8 cellular contexts compared by ENCODE assay signal in genomic region chr3:48088056-48088748, GRCh38.
DNase-seq lines count a peak whose midpoint lies in the region; TF ChIP-seq lines count a peak whose summit lies in the region.

No MANE protein-coding gene starts in this region.

- H3K23ac ChIP-seq in H9 (ENCODE audit: insufficient read length, low read depth, low read length) = no peak overlapping the region

- peak overlapping the region; percentile 72 for H3K4me2 ChIP-seq in H9 (ENCODE audit: insufficient read depth, insufficient read length, low read length)

- no peak overlapping the region for H3K27ac ChIP-seq in H9 (ENCODE audit: insufficient read length, low read depth, low read length)
- H3K27ac ChIP-seq in ascending aorta = peak overlapping the region; percentile 97 to 98
- H3K27ac ChIP-seq in skeletal muscle tissue (ENCODE audit: low read depth, low read length) = peak overlapping the region; percentile 100

- H2BK12ac ChIP-seq in H9 (ENCODE audit: insufficient read length, low read depth, low read length) = no peak overlapping the region

- H4K20me1 ChIP-seq in H9 (ENCODE audit: control insufficient read depth, insufficient read depth, insufficient read length) = no peaks in the 10 kb centered on the region

- DNase-seq in NCI-H1092 treated with DMSO at 0.1 percent for 48 hours (lab: John Stamatoyannopoulos, UW) (peak; percentile 7), NCI-H1092 (lab: John Stamatoyannopoulos, UW) (no peak), H9 (peak; percentile 38), NCI-H82 (lab: John Stamatoyannopoulos, UW) (peak; percentile 60), ascending aorta (ENCODE audit: low spot score in 2 of 2) (peak in 1 of 2 donors; percentile 69), NCI-H2107 (lab: John Stamatoyannopoulos, UW) (no peak)

- H3K79me2 ChIP-seq in H9 (ENCODE audit: insufficient read depth, low read length) = peaks cover 24% of the 10 kb centered on the region; the same call in 1 of the 2 replicates

- no peak overlapping the region for H2BK15ac ChIP-seq in H9 (ENCODE audit: low read depth, low read length)

- H3K4me1 ChIP-seq in H9 (ENCODE audit: insufficient read depth, low read length) = no peaks in the 10 kb centered on the region; the same call in 1 of the 2 replicates
- peaks cover 5 to 32% of the 10 kb centered on the region in 2 donors for H3K4me1 ChIP-seq in ascending aorta
- peaks cover 4% of the 10 kb centered on the region for H3K4me1 ChIP-seq in iPS-15b (ENCODE audit: control insufficient read depth, insufficient read depth, low read length)
- peaks cover 20 to 31% (median 24%) of the 10 kb centered on the region in 3 donors for H3K4me1 ChIP-seq in skeletal muscle tissue (ENCODE audit: control insufficient read depth in 3 of 3, insufficient read depth in 3 of 3, low read length in 3 of 3)

- H2BK120ac ChIP-seq in H9 (ENCODE audit: low read depth, low read length, poor library complexity, severe bottlenecking) = no peak overlapping the region

- H3K9ac ChIP-seq in H9 (ENCODE audit: extremely low read depth, insufficient read length, low read length) (peak overlapping the region; percentile 67), iPS-15b (ENCODE audit: low read depth, low read length) (peak overlapping the region; percentile 75), skeletal muscle tissue (ENCODE audit: low read depth in 1 of 3, low read length in 3 of 3) (peak overlapping the region; percentile 96 to 100 (median 98))

- peak overlapping the region; percentile 56 for H3K14ac ChIP-seq in H9 (ENCODE audit: insufficient read depth, low read length)

- H3K56ac ChIP-seq in H9 (ENCODE audit: insufficient read length, low read depth, low read length) = no peak overlapping the region

- H4K8ac ChIP-seq in H9 (replicated peaks; ENCODE audit: insufficient read length, low read depth, low read length) = no peak overlapping the region

- no CpG with 5 or more reads among the region's 40 CpGs for WGBS in H9 (ENCODE audit: extremely low coverage, insufficient read length, low lambda C conversion rate)

- no peak overlapping the region for H3K4ac ChIP-seq in H9 (ENCODE audit: low read depth, low read length)

- H2BK20ac ChIP-seq in H9 (ENCODE audit: low read depth, low read length, poor library complexity, severe bottlenecking) = no peak overlapping the region

- peaks cover 6% of the 10 kb centered on the region for H3K23me2 ChIP-seq in H9 (ENCODE audit: insufficient read length, low read depth, low read length, poor library complexity, severe bottlenecking)

- H2AK5ac ChIP-seq in H9 (ENCODE audit: insufficient read length, low read length) = no peak overlapping the region

- intact Hi-C loops in ascending aorta (cut with DNase I) = loop anchor here (1.0 to 5.0 kb wide), 5 partner anchors 29 to 285 kb away; partner anchors contain the start of gene DHX30

- H3K4me3 Mint-ChIP-seq in H9 = peak overlapping the region; percentile 96 to 99

- no peak for TF ChIP-seq CTCF in H9 (conservative IDR thresholded peaks at IDR 0.05)
- no peak for TF ChIP-seq CTCF in ascending aorta (IDR thresholded peaks at IDR 0.05)

- peaks cover 3 to 7% of the 10 kb centered on the region in 2 donors for H3K36me3 ChIP-seq in ascending aorta
- peaks cover 3% of the 10 kb centered on the region for H3K36me3 ChIP-seq in iPS-15b (ENCODE audit: control insufficient read depth, insufficient read depth, low read length)
- no peaks in the 10 kb centered on the region for H3K36me3 ChIP-seq in skeletal muscle tissue (ENCODE audit: control insufficient read depth in 3 of 3, insufficient read depth in 3 of 3, low read length in 3 of 3)

- no peaks in the 10 kb centered on the region for H3K9me3 Mint-ChIP-seq in H9

- H3K36me3 Mint-ChIP-seq in H9 (ENCODE audit: insufficient read depth in 1 of 3, low read depth in 3 of 3) = peaks cover 8 to 9% (median 9%) of the 10 kb centered on the region in 3 experiments; a peak in 6 of 7 replicates

- peak overlapping the region; percentile 93 to 98 (median 96) for H3K27ac Mint-ChIP-seq in H9

- H3T11ph ChIP-seq in H9 (ENCODE audit: low read length) = no peak overlapping the region

- H3K4me1 Mint-ChIP-seq in H9 = peaks cover 24 to 30% of the 10 kb centered on the region in 2 experiments

- no peaks in the 10 kb centered on the region for H3K9me3 ChIP-seq in H9 (ENCODE audit: control insufficient read depth, low read depth, low read length)
- H3K9me3 ChIP-seq in ascending aorta = no peaks in the 10 kb centered on the region
- no peaks in the 10 kb centered on the region for H3K9me3 ChIP-seq in iPS-15b (ENCODE audit: control insufficient read depth, insufficient read depth, low read length)
- no peaks in the 10 kb centered on the region for H3K9me3 ChIP-seq in skeletal muscle tissue (ENCODE audit: control insufficient read depth in 3 of 3, low read length in 3 of 3)

- H2AFZ ChIP-seq in H9 (ENCODE audit: low read length) = no peak overlapping the region

- H3K27me3 Mint-ChIP-seq in H9 (ENCODE audit: low read depth) = no peaks in the 10 kb centered on the region; the same call in 1 of the 2 replicates

- no peak overlapping the region for H4K91ac ChIP-seq in H9 (ENCODE audit: insufficient read length, low read depth, low read length)

- peak overlapping the region; percentile 54 for H3K18ac ChIP-seq in H9 (ENCODE audit: insufficient read length, low read depth, low read length)

- H3K27me3 ChIP-seq in H9 (ENCODE audit: insufficient read depth, low read length) = no peaks in the 10 kb centered on the region
- H3K27me3 ChIP-seq in ascending aorta = no peaks in the 10 kb centered on the region
- H3K27me3 ChIP-seq in iPS-15b (ENCODE audit: control insufficient read depth, insufficient read depth, low read length) = no peaks in the 10 kb centered on the region
- H3K27me3 ChIP-seq in skeletal muscle tissue (ENCODE audit: control insufficient read depth in 3 of 3, insufficient read depth in 3 of 3, low read length in 3 of 3) = no peaks in the 10 kb centered on the region

- no peak overlapping the region for H2BK5ac ChIP-seq in H9 (ENCODE audit: insufficient read length, low read length)

- H3K79me1 ChIP-seq in H9 (ENCODE audit: insufficient read depth, low read depth, low read length, poor library complexity, severe bottlenecking) = peaks cover 3% of the 10 kb centered on the region

- H3K4me3 ChIP-seq in ascending aorta (peak overlapping the region; percentile 72 to 84), iPS-15b (ENCODE audit: low read depth, low read length) (peak overlapping the region; percentile 70), skeletal muscle tissue (ENCODE audit: low read length in 3 of 3) (peak overlapping the region; percentile 67 to 86 (median 83))

- H4K5ac ChIP-seq in H9 (ENCODE audit: insufficient read length, low read depth, low read length) = no peak overlapping the region

Comparison
In these comparisons a context has a peak if more than half of its experiments do, and no peak if none do; other contexts are left out.
1. DNase-seq: peak in NCI-H1092 treated with DMSO at 0.1 percent for 48 hours (single experiment), H9 (single experiment) and NCI-H82 (single experiment); none in NCI-H1092 (single experiment) and NCI-H2107 (single experiment).
2. Peak in every context shown above with its lines, with median percentiles within 50 percentile points of each other: H3K9ac ChIP-seq and H3K4me3 ChIP-seq.